ENCODE assay signal across 1 cellular context in genomic region chr18:79952996-79953559, GRCh38.
TF ChIP-seq lines count a peak whose summit lies in the region.

No MANE protein-coding gene starts in this region.

TF ChIP-seq in IMR-90, 13 proteins besides CTCF, POLR2A, EP300 and RAD21 (continued from another document):
- TF ChIP-seq MXI1 (IDR thresholded peaks at IDR 0.05; ENCODE audit: borderline replicate concordance, low read depth, low read length) (no peak), RCOR1 (IDR thresholded peaks at IDR 0.05; ENCODE audit: insufficient replicate concordance, low read length) (no peak), CEBPB (IDR thresholded peaks at IDR 0.05; ENCODE audit: low read depth, low read length) (no peak), CHD1 (IDR thresholded peaks at IDR 0.05; ENCODE audit: low read depth, low read length) (no peak), ELK1 (IDR thresholded peaks at IDR 0.05; ENCODE audit: borderline replicate concordance, low read depth, low read length) (no peak), MAFK (IDR thresholded peaks at IDR 0.05; ENCODE audit: low read depth, low read length) (no peak), NFE2L2 (IDR thresholded peaks at IDR 0.05; ENCODE audit: low read depth, low read length) (no peak), MAZ (IDR thresholded peaks at IDR 0.05; ENCODE audit: borderline replicate concordance, low read depth, low read length) (no peak), BHLHE40 (IDR thresholded peaks at IDR 0.05; ENCODE audit: low read depth, low read length) (no peak), FOS (IDR thresholded peaks at IDR 0.05; ENCODE audit: low read depth, low read length) (no peak), SMC3 (IDR thresholded peaks at IDR 0.05; ENCODE audit: low read depth, low read length) (no peak)
